ENCODE assay signal across 12 cellular contexts in the genomic region with DNA sequence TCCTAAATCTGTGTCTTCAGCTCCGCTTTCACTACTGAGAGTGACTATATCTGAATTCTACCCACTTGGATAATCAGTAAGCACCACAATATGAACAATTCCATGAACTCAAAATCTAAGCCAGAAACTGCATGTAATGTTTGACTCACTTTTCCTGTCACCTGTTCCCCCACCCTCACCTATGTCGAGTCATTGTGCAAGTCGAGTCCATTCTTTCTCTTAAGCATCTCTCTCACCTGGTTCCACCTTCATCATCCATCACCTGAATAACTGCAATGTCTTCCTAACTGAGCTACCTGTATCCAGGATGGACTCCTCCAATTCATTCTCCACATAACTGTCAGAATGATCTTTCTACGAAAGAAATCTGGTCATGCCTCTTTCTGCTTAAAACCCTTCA. TPM values are rescaled to one million over a fixed set of nuclear protein-coding genes. Genes with fewer than 3 reads are reported as not detected.
DNase-seq lines count a peak whose midpoint lies in the region; ATAC-seq and TF ChIP-seq lines count a peak whose summit lies in the region.
"Had no signal": no experiment of that assay in that cellular context is flagged by ENCODE, and none has a peak within 500 bp of the region (broad histone marks: within the 10 kb centered on the region; RNA-seq: fewer than 3 reads in every experiment).

No MANE protein-coding gene starts in this region.

- H3F3A ChIP-seq in PC-3 (ENCODE audit: low read length, unreplicated experiment): no peaks in the 10 kb centered on the region

- H3K36me3 ChIP-seq in PC-3 (ENCODE audit: low read depth, low read length) (no peaks in the 10 kb centered on the region), mammary epithelial cell (ENCODE audit: insufficient read depth, low read length) (no peaks in the 10 kb centered on the region), BE2C (no peaks in the 10 kb centered on the region), psoas muscle (ENCODE audit: insufficient read depth in 1 of 2, low read depth in 1 of 2) (no peaks in the 10 kb centered on the region)
- H3K36me3 ChIP-seq: HAP-1 had no signal

- H3K4me1 ChIP-seq in PC-3 (ENCODE audit: insufficient read depth, low read length) (peaks cover 13% of the 10 kb centered on the region), mammary epithelial cell (ENCODE audit: insufficient read depth, low read length) (peaks cover 7% of the 10 kb centered on the region), foreskin keratinocyte (peaks cover 5% of the 10 kb centered on the region), BE2C (no peaks in the 10 kb centered on the region), psoas muscle (no peaks in the 10 kb centered on the region)
- H3K4me1 ChIP-seq: Caco-2 had no signal

- no peak for TF ChIP-seq CTCF in PC-3 (conservative IDR thresholded peaks at IDR 0.05; ENCODE audit: low read depth, low read length)
- TF ChIP-seq CTCF in mammary epithelial cell (conservative IDR thresholded peaks at IDR 0.05 in 1 of 2, IDR thresholded peaks at IDR 0.05 in 1 of 2; ENCODE audit: extremely low read depth in 1 of 2, insufficient read depth in 1 of 2, low read depth in 1 of 2, low read length in 2 of 2): no peak
- TF ChIP-seq CTCF in foreskin keratinocyte (conservative IDR thresholded peaks at IDR 0.05): no peak
- no peak for TF ChIP-seq CTCF in BE2C (IDR thresholded peaks at IDR 0.05; ENCODE audit: low read depth, low read length)
- no peak for TF ChIP-seq CTCF in psoas muscle (IDR thresholded peaks at IDR 0.05)

- no peak overlapping the region for H3K9ac ChIP-seq in PC-3 (ENCODE audit: low read length)
- H3K9ac ChIP-seq in mammary epithelial cell (ENCODE audit: insufficient read depth, low read length): no peak overlapping the region
- H3K9ac ChIP-seq: GM23248 had no signal

- intact Hi-C loops in PC-3 (cut with micrococcal nuclease) (no loop called here), mammary epithelial cell (cut with micrococcal nuclease) (no loop called here), psoas muscle (cut with DNase I) (no loop called here)

- WGBS in mammary epithelial cell (ENCODE audit: low coverage, missing lambda C conversion rate): 74% methylated on average over 4 of the region's 4 CpGs
- whole genome bisulfite sequencing in psoas muscle, 3 donors: 86 to 90% (median 89%) methylated on average over 4 of the region's 4 CpGs

- no peaks in the 10 kb centered on the region for H4K20me1 ChIP-seq in PC-3 (ENCODE audit: low read length)
- H4K20me1 ChIP-seq in mammary epithelial cell (ENCODE audit: insufficient read depth, low read length): no peaks in the 10 kb centered on the region

- CTCF ChIA-PET in PC-3 (lab: Charles Lee) (no interaction called here), mammary epithelial cell (lab: Charles Lee; ENCODE audit: low non-redundant PET) (no interaction called here)

- H3K9me2 ChIP-seq in PC-3 (replicated peaks; ENCODE audit: low read length): no peaks in the 10 kb centered on the region

- peak; percentile 29 for DNase-seq in PC-3
- peak; percentile 66 for DNase-seq in mammary epithelial cell
- DNase-seq in foreskin keratinocyte: peak in 1 of 2 donors; percentile 29
- no peak for DNase-seq in BE2C
- DNase-seq in psoas muscle: no peak
- no peak for DNase-seq in NCI-H345 (lab: John Stamatoyannopoulos, UW)
- DNase-seq: ACHN; Caco-2; CD4-positive, alpha-beta T cell; GM23248 had no signal

- POLR2A ChIA-PET in PC-3 (lab: Charles Lee; ENCODE audit: unreplicated experiment): no interaction called here

- H3K4me3 ChIP-seq in PC-3 (ENCODE audit: low read length) (no peak overlapping the region), mammary epithelial cell (replicated peaks in 1 of 3; ENCODE audit: insufficient read depth in 1 of 3, low read depth in 2 of 3, low read length in 3 of 3) (no peak overlapping the region), BE2C (ENCODE audit: low read depth, low read length) (no peak overlapping the region), psoas muscle (no peak overlapping the region)
- H3K4me3 ChIP-seq: GM23248, HAP-1 had no signal

- H3K27ac ChIP-seq in PC-3 (ENCODE audit: low read length) (no peak overlapping the region), mammary epithelial cell (ENCODE audit: insufficient read depth, low read depth, low read length) (no peak overlapping the region), foreskin keratinocyte (no peak overlapping the region), psoas muscle (no peak overlapping the region)
- H3K27ac ChIP-seq: C4-2B, GM23248 had no signal

- dilution Hi-C loops in mammary epithelial cell (cut with HindIII; ENCODE audit: low sequenced_read_pairs): no loop called here

- no TSS peak for BruUV-seq in PC-3 (replicated peaks; lab: Mats Ljungman, UMichigan)
- no TSS peak for BruUV-seq in mammary epithelial cell (replicated peaks; lab: Mats Ljungman, UMichigan)

- H3K4me2 ChIP-seq in PC-3 (ENCODE audit: low read length) (no peak overlapping the region), mammary epithelial cell (ENCODE audit: insufficient read depth, low read depth, low read length) (no peak overlapping the region)

- H2AFZ ChIP-seq in PC-3 (ENCODE audit: low read length) (0 out of 2 replicates have a peak overlapping the region, but pooled peaks have one; percentile 12), mammary epithelial cell (ENCODE audit: low read depth, low read length) (no peak overlapping the region)
- H2AFZ ChIP-seq: GM23248 had no signal

- H3K79me2 ChIP-seq in PC-3 (ENCODE audit: low read length) (no peaks in the 10 kb centered on the region), mammary epithelial cell (ENCODE audit: insufficient read depth, low read length) (no peaks in the 10 kb centered on the region)

- in situ Hi-C loops in mammary epithelial cell (cut with MboI; ENCODE audit: low sequenced_read_pairs in 2 of 2): no loop called here

- H3K9me3 ChIP-seq in PC-3 (ENCODE audit: low read length) (no peaks in the 10 kb centered on the region), mammary epithelial cell (replicated peaks; ENCODE audit: insufficient read depth, low read length) (no peaks in the 10 kb centered on the region), BE2C (no peaks in the 10 kb centered on the region), psoas muscle (no peaks in the 10 kb centered on the region)
- H3K9me3 ChIP-seq: Caco-2, HAP-1 had no signal

- no peak; the same call in 1 of the 2 replicates for ATAC-seq in PC-3
- peak; percentile 79 for ATAC-seq in foreskin keratinocyte
- no peak for ATAC-seq in psoas muscle

- no peaks in the 10 kb centered on the region for H3K27me3 ChIP-seq in PC-3 (ENCODE audit: low read length)
- no peaks in the 10 kb centered on the region for H3K27me3 ChIP-seq in mammary epithelial cell (ENCODE audit: insufficient read depth, low read length)
- no peaks in the 10 kb centered on the region for H3K27me3 ChIP-seq in foreskin keratinocyte
- no peaks in the 10 kb centered on the region for H3K27me3 ChIP-seq in BE2C
- H3K27me3 ChIP-seq in psoas muscle (ENCODE audit: insufficient read depth in 3 of 3, low read length in 2 of 3): no peaks in the 10 kb centered on the region

RNA-seq across cellular contexts. Expression of a gene that starts 58.2 kb away (rescaled TPM):
- total RNA-seq in PC-3 (2014; rRNA removed) (1.4 and 1.5 TPM in 2 replicates), mammary epithelial cell (1 to 10 TPM; 1.9 to 2.5 TPM), foreskin keratinocyte (7.3 and 8.1 TPM in 2 replicates), psoas muscle (1 to 10 TPM in 1 of 4 donors, under 1 TPM in 2, not detected in 1; 0.40 to 1.1 (median 0.99) TPM)
- polyA plus RNA-seq in mammary epithelial cell (1.9 TPM), foreskin keratinocyte (6.9 and 9.2 TPM in 2 replicates), psoas muscle (under 1 TPM; 0.18 to 0.22 (median 0.19) TPM)
- not detected for polyA minus RNA-seq in mammary epithelial cell
- polyA plus RNA-seq in BE2C (2012; ENCODE audit: insufficient read depth, insufficient read length, low read depth): not detected
- total RNA-seq: CD4-positive, alpha-beta T cell; GM23248 had no signal
- polyA plus RNA-seq: GM23248 had no signal

Comparison
In these comparisons a context has a peak if more than half of its experiments do, and no peak if none do; other contexts are left out.
1. DNase-seq: peak in PC-3 (single experiment) and mammary epithelial cell (single experiment); none in BE2C (single experiment), psoas muscle (0 of 2) and NCI-H345 (single experiment).